In genomic region chr17:21466550-21466949, GRCh38 we compare ENCODE assay signal across 22 cellular contexts.
"Had no signal": no experiment of that assay in that cellular context is flagged by ENCODE, and none has a peak within 500 bp of the region (broad histone marks: within the 10 kb centered on the region; RNA-seq: fewer than 3 reads in every experiment).

No MANE protein-coding gene starts in this region.

- H3K4me1 ChIP-seq: SJSA1 had no signal

- H3K4me3 Mint-ChIP-seq: IgD-negative memory B cell had no signal

- H3K27ac ChIP-seq: KMS-11, SJSA1, SK-N-MC had no signal

- H3K27ac Mint-ChIP-seq: IgD-negative memory B cell had no signal

- H3K9me3 ChIP-seq: SJSA1 had no signal

- H3K27me3 ChIP-seq: SJSA1 had no signal

- ATAC-seq: K562 had no signal

- H3K4me3 ChIP-seq: K562, SJSA1, SK-N-MC had no signal

- DNase-seq: Kasumi-1, MM.1S, NCI-H1092 treated with DMSO at 0.1 percent for 48 hours, NCI-H1436, NCI-H187, NCI-H2029, NCI-H2081 treated with DMSO at 0.1 percent for 48 hours, NCI-H2171, NCI-H226, NCI-H446, NCI-H510A, NCI-H524 treated with DMSO at 0.1 percent for 48 hours, NCI-H69, NCI-H774, Right ventricle myocardium superior, RPMI8226, SIG-M5 had no signal

- H3K36me3 ChIP-seq: SJSA1 had no signal
